ENCODE assay signal across 12 cellular contexts in the genomic region with DNA sequence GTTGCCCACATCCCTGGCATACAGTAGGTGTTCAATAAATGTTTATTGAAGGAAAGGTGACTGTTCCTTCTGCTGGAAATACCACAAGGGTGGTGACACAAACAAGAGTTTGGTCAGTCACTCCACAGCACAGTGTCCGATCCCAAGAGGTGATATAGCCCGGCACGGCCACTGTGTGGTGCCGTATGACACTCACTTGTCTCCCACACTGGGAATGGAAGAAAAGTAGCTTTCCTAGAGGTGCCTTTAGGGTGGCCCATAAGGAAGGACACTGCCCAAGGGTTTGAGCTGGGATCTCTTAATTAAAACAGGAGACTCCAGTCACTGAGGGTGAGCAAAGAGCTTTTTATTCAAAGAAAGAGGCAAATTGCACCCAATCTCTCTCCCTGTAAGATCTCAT. TPM values are rescaled to one million over a fixed set of nuclear protein-coding genes. Genes with fewer than 3 reads are reported as not detected.
DNase-seq lines count a peak whose midpoint lies in the region; ATAC-seq, FAIRE-seq and TF ChIP-seq lines count a peak whose summit lies in the region.
"Had no signal": no experiment of that assay in that cellular context is flagged by ENCODE, and none has a peak within 500 bp of the region (broad histone marks: within the 10 kb centered on the region; RNA-seq: fewer than 3 reads in every experiment).

No MANE protein-coding gene starts in this region.

- TF ChIP-seq CTCF in NB4 (IDR thresholded peaks at IDR 0.05; ENCODE audit: low read depth, low read length) (peak; percentile 52), endothelial cell of umbilical vein (IDR thresholded peaks at IDR 0.05; ENCODE audit: extremely low read depth in 1 of 2, insufficient read depth in 1 of 2, low read depth in 1 of 2, low read length in 2 of 2) (peak; percentile 26 to 46), neural crest cell (conservative IDR thresholded peaks at IDR 0.05) (peak; percentile 47)

- H3K36me3 Mint-ChIP-seq in neural crest cell (ENCODE audit: low read depth): peaks cover 3% of the 10 kb centered on the region

- no peaks in the 10 kb centered on the region for H3K79me2 ChIP-seq in endothelial cell of umbilical vein (ENCODE audit: control insufficient read depth, insufficient read depth, low read length)

- H3K4me3 Mint-ChIP-seq in neural crest cell: no peak overlapping the region

- H2AFZ ChIP-seq in endothelial cell of umbilical vein (ENCODE audit: low read depth, low read length): no peak overlapping the region

- FAIRE-seq in endothelial cell of umbilical vein (lab: Jason Lieb, UNC): no peak

- TF ChIP-seq POLR2A in NB4 (IDR thresholded peaks at IDR 0.05; ENCODE audit: extremely low read depth, insufficient read length) (no peak), endothelial cell of umbilical vein (IDR thresholded peaks at IDR 0.05; ENCODE audit: low read depth, low read length) (no peak)

- H3K4me2 ChIP-seq in endothelial cell of umbilical vein (ENCODE audit: insufficient read depth, low read length): no peak overlapping the region

- POLR2A ChIA-PET in endothelial cell of umbilical vein (lab: Charles Lee): no interaction called here

- CTCF ChIA-PET in endothelial cell of umbilical vein (lab: Charles Lee): interaction anchor here (0.6 to 4.9 kb wide), 26 partner anchors 8 to 592 kb away, joined by 3 to 58 read pairs (median 4); a partner anchor contains a TSS

- peaks cover 5% of the 10 kb centered on the region for H3K9me3 Mint-ChIP-seq in neural crest cell

- no peak overlapping the region for H3K27ac Mint-ChIP-seq in neural crest cell (ENCODE audit: unreplicated experiment)

- no TSS peak for BruUV-seq in endothelial cell of umbilical vein (replicated peaks; lab: Mats Ljungman, UMichigan)

- intact Hi-C loops in endothelial cell of umbilical vein (cut with micrococcal nuclease): loop anchor here (1.0 to 5.0 kb wide), 7 partner anchors 30 to 592 kb away; a partner anchor contains a TSS

- H4K20me1 ChIP-seq in endothelial cell of umbilical vein (replicated peaks; ENCODE audit: control insufficient read depth, extremely low read depth, insufficient read depth, low read length): no peaks in the 10 kb centered on the region

- no peaks in the 10 kb centered on the region for H3K9me1 ChIP-seq in endothelial cell of umbilical vein (replicated peaks; ENCODE audit: control insufficient read depth, extremely low read depth, insufficient read depth, low read length)

- no peak overlapping the region for H3K4me3 ChIP-seq in NB4 (ENCODE audit: low read depth, low read length)
- no peak overlapping the region for H3K4me3 ChIP-seq in endothelial cell of umbilical vein (replicated peaks in 1 of 3; ENCODE audit: insufficient read depth in 1 of 3, low read depth in 1 of 3, low read length in 3 of 3)
- H3K4me3 ChIP-seq: lung had no signal

- DNase-seq in GM03348 (ENCODE audit: low spot score) (peak; percentile 29), NB4 (ENCODE audit: low read depth) (peak; percentile 54), endothelial cell of umbilical vein (ENCODE audit: low read depth, low spot score) (peak; percentile 19), neural crest cell (ENCODE audit: low read depth, low spot score) (no peak), Ammon's horn (ENCODE audit: low spot score) (no peak)
- DNase-seq: activated CD4-positive, alpha-beta T cell treated with anti-CD3 and anti-CD28 coated beads for 48 hours; NCI-H2107 had no signal

- no peaks in the 10 kb centered on the region for H3K9me3 ChIP-seq in endothelial cell of umbilical vein (replicated peaks; ENCODE audit: control insufficient read depth, insufficient read depth, low read length)

- H3K4me1 ChIP-seq in endothelial cell of umbilical vein (ENCODE audit: control insufficient read depth, extremely low read depth, insufficient read depth, low read length): peaks cover 3% of the 10 kb centered on the region

- H3K36me3 ChIP-seq in endothelial cell of umbilical vein (ENCODE audit: control insufficient read depth in 2 of 2, extremely low read depth in 1 of 2, insufficient read depth in 2 of 2, low read length in 2 of 2): no peaks in the 10 kb centered on the region

- no peak overlapping the region for H3K9ac ChIP-seq in endothelial cell of umbilical vein (replicated peaks; ENCODE audit: extremely low read depth, insufficient read depth, low read length)

- no peaks in the 10 kb centered on the region for H3K27me3 Mint-ChIP-seq in neural crest cell (ENCODE audit: low read depth)

- H3K27ac ChIP-seq in endothelial cell of umbilical vein (ENCODE audit: insufficient read depth, low read depth, low read length): no peak overlapping the region

- peaks cover 15% of the 10 kb centered on the region for H3K4me1 Mint-ChIP-seq in neural crest cell

- peaks cover 0 to under 1% of the 10 kb centered on the region in 2 experiments for H3K27me3 ChIP-seq in endothelial cell of umbilical vein (ENCODE audit: control insufficient read depth in 2 of 2, insufficient read depth in 2 of 2, low read length in 2 of 2)

- dilution Hi-C loops in endothelial cell of umbilical vein (cut with MboI; ENCODE audit: extremely low pct_ligation_motif_present, low sequenced_read_pairs): no loop called here

- ATAC-seq in GM21367 (IDR thresholded peaks at IDR 0.05; ENCODE audit: unreplicated experiment) (no peak), GM18870 (IDR thresholded peaks at IDR 0.05; ENCODE audit: unreplicated experiment) (no peak), HG03135 (IDR thresholded peaks at IDR 0.05; ENCODE audit: unreplicated experiment) (no peak)

TF ChIP-seq in endothelial cell of umbilical vein, 7 proteins besides CTCF, POLR2A, EP300 and RAD21:
- no peak for TF ChIP-seq POLR2AphosphoS5 (IDR thresholded peaks at IDR 0.05; ENCODE audit: insufficient read depth, low read depth, low read length)
- TF ChIP-seq, protein P1, sequence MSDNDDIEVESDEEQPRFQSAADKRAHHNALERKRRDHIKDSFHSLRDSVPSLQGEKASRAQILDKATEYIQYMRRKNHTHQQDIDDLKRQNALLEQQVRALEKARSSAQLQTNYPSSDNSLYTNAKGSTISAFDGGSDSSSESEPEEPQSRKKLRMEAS (IDR thresholded peaks at IDR 0.05; ENCODE audit: insufficient read depth, insufficient read length): no peak
- TF ChIP-seq GATA2 (IDR thresholded peaks at IDR 0.05; ENCODE audit: insufficient read depth, insufficient read length, low read depth, low read length): no peak
- no peak for TF ChIP-seq FOS (IDR thresholded peaks at IDR 0.05; ENCODE audit: borderline replicate concordance, insufficient read depth, low read length)
- TF ChIP-seq JUN (IDR thresholded peaks at IDR 0.05; ENCODE audit: borderline replicate concordance, insufficient read depth, insufficient read length, low read depth): no peak

RNA-seq across cellular contexts. Expression of a gene that starts 40.5 kb away (rescaled TPM):
- 0.24 and 0.39 TPM in 2 replicates for total RNA-seq in endothelial cell of umbilical vein
- 0.11 and 0.16 TPM in 2 replicates for polyA plus RNA-seq in endothelial cell of umbilical vein
- 0.10 and 0.32 TPM in 2 replicates for polyA plus RNA-seq in endothelial cell of umbilical vein (2011; cell fraction: cytosol; rRNA removed)
- polyA plus RNA-seq in endothelial cell of umbilical vein (2011; cell fraction: nucleus; rRNA removed): 0.53 and 1.1 TPM in 2 replicates
- polyA plus RNA-seq in endothelial cell of umbilical vein (2012): 0.12 and 0.28 TPM in 2 replicates
- polyA minus RNA-seq in endothelial cell of umbilical vein: 0.44 and 1.3 TPM in 2 replicates
- polyA minus RNA-seq in endothelial cell of umbilical vein (2011; cell fraction: cytosol; rRNA and poly(A)+ RNA removed): not detected
- 0.48 and 1.3 TPM in 2 replicates for polyA minus RNA-seq in endothelial cell of umbilical vein (2011; cell fraction: nucleus; rRNA and poly(A)+ RNA removed)
- not detected in 2 replicates for total RNA-seq in neural crest cell
- total RNA-seq: cerebellum, lung had no signal

RNA-seq across cellular contexts. Expression of a gene that starts 53.2 kb away (rescaled TPM):
- total RNA-seq in endothelial cell of umbilical vein: 10.6 and 13.6 TPM in 2 replicates
- polyA plus RNA-seq in endothelial cell of umbilical vein: 43.6 and 46.4 TPM in 2 replicates
- polyA plus RNA-seq in endothelial cell of umbilical vein (2011; cell fraction: cytosol; rRNA removed): 23.5 and 25.3 TPM in 2 replicates
- polyA plus RNA-seq in endothelial cell of umbilical vein (2011; cell fraction: nucleus; rRNA removed): 23.8 and 24.9 TPM in 2 replicates
- 11.3 and 12.8 TPM in 2 replicates for polyA plus RNA-seq in endothelial cell of umbilical vein (2012)
- polyA minus RNA-seq in endothelial cell of umbilical vein: 12.8 and 14.1 TPM in 2 replicates
- polyA minus RNA-seq in endothelial cell of umbilical vein (2011; cell fraction: cytosol; rRNA and poly(A)+ RNA removed): 6.8 TPM
- 5.9 and 8.2 TPM in 2 replicates for polyA minus RNA-seq in endothelial cell of umbilical vein (2011; cell fraction: nucleus; rRNA and poly(A)+ RNA removed)
- total RNA-seq in neural crest cell: 8.0 and 9.5 TPM in 2 replicates

Comparison
In these comparisons a context has a peak if more than half of its experiments do, and no peak if none do; other contexts are left out.
1. DNase-seq: peak in GM03348 (single experiment), NB4 (single experiment) and endothelial cell of umbilical vein (single experiment); none in neural crest cell (single experiment) and Ammon's horn (single experiment).
2. Peak in every context shown above with its lines, with median percentiles within 50 percentile points of each other: CTCF ChIP-seq.